32 cellular contexts compared by ENCODE assay signal in the genomic region with DNA sequence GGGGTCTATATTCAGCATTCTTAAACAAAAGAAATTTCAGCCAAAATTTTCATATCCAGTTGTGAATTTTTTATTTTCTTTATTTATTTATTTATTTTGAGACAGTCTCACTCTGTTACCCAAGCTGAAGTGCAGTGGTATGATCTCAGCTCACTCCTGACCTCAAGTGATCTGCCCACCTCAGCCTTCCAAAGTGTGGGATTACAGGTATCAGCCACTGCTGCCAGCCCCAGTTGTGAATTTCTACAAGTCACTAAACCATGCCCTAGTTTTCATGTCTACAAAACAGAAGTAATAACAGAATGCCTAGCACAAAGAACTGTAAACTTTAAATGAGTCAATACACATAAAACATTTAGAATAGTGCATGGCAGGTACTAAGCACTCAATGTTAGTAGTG.
"Had no signal": no experiment of that assay in that cellular context is flagged by ENCODE, and none has a peak within 500 bp of the region (broad histone marks: within the 10 kb centered on the region; RNA-seq: fewer than 3 reads in every experiment).

No MANE protein-coding gene starts in this region.

- H3K27ac ChIP-seq: adrenal gland, body of pancreas, colonic mucosa, esophagus muscularis mucosa, foreskin keratinocyte, gastrocnemius medialis had no signal

- H3K27me3 ChIP-seq: adrenal gland, body of pancreas, colonic mucosa, esophagus muscularis mucosa, foreskin keratinocyte, gastrocnemius medialis had no signal

- H3K9me3 ChIP-seq: adrenal gland, body of pancreas, colonic mucosa, esophagus muscularis mucosa, gastrocnemius medialis had no signal

- H3K36me3 ChIP-seq: adrenal gland, colonic mucosa, esophagus muscularis mucosa, gastrocnemius medialis had no signal

- H3K4me1 ChIP-seq: adrenal gland, body of pancreas, colonic mucosa, esophagus muscularis mucosa, foreskin keratinocyte, gastrocnemius medialis had no signal

- H3K4me1 Mint-ChIP-seq: activated CD4-positive, alpha-beta T cell treated with anti-CD3 and anti-CD28 coated beads for 36 hours; activated CD4-positive, alpha-beta T cell treated with anti-CD3 and anti-CD28 coated beads, Interleukin-2, amount 10 ng/mL, durations not matched to agents 24 days and 14 days; activated CD8-positive, alpha-beta memory T cell treated with anti-CD3 and anti-CD28 coated beads, Interleukin-2, amount 10 ng/mL, durations not matched to agents 7 days and 5 days; activated naive CD4-positive, alpha-beta T cell treated with anti-CD3 and anti-CD28 coated beads, Interleukin-2, amount 50 U/mL, for 24 hours; activated naive CD8-positive, alpha-beta T cell treated with anti-CD3 and anti-CD28 coated beads for 36 hours; activated naive CD8-positive, alpha-beta T cell treated with anti-CD3 and anti-CD28 coated beads, Interleukin-2, amount 50 U/mL, for 24 hours had no signal

- H3K4me3 ChIP-seq: adrenal gland, body of pancreas, colonic mucosa, esophagus muscularis mucosa, gastrocnemius medialis had no signal

- H3K27ac Mint-ChIP-seq: activated CD4-positive, alpha-beta memory T cell treated with anti-CD3 and anti-CD28 coated beads for 36 hours; activated CD4-positive, alpha-beta T cell treated with anti-CD3 and anti-CD28 coated beads for 36 hours; activated CD4-positive, alpha-beta T cell treated with anti-CD3 and anti-CD28 coated beads, Interleukin-2, amount 10 ng/mL, durations not matched to agents 24 days and 14 days; activated CD8-positive, alpha-beta memory T cell treated with anti-CD3 and anti-CD28 coated beads, Interleukin-2, amount 10 ng/mL, durations not matched to agents 7 days and 5 days; activated CD8-positive, alpha-beta T cell treated with anti-CD3 and anti-CD28 coated beads, Interleukin-2, amount 10 ng/mL, durations not matched to agents 7 days and 5 days; activated naive CD4-positive, alpha-beta T cell treated with anti-CD3 and anti-CD28 coated beads for 36 hours; activated naive CD4-positive, alpha-beta T cell treated with anti-CD3 and anti-CD28 coated beads, Interleukin-2, amount 50 U/mL, for 24 hours; activated naive CD8-positive, alpha-beta T cell treated with anti-CD3 and anti-CD28 coated beads for 36 hours; activated naive CD8-positive, alpha-beta T cell treated with anti-CD3 and anti-CD28 coated beads, Interleukin-2, amount 50 U/mL, for 24 hours; activated T-helper 1 cell treated with anti-CD3 and anti-CD28 coated beads, Interleukin-12 subunit alpha, Interleukin-12 subunit beta, Interleukin-2, Interleukin-4 antibody, amounts not matched to agents 30 ng/mL and 10 ng/mL and 1 ng/mL, durations not matched to agents 14 hours and 24 hours and 36 hours; activated T-helper 2 cell treated with anti-CD3 and anti-CD28 coated beads, Interferon-gamma antibody, Interleukin-2, Interleukin-4, amounts not matched to agents 10 μg/mL and 5 μg/mL and 100 μg/mL, durations not matched to agents 14 hours and 24 hours and 36 hours; dendritic cell treated with granulocyte-macrophage colony-stimulating factor and Interleukin-4, amounts not matched to agents 40 ng/mL and 50 ng/mL, for 4 days; effector memory CD8-positive, alpha-beta T cell had no signal

- H3K4me3 Mint-ChIP-seq: activated CD4-positive, alpha-beta memory T cell treated with anti-CD3 and anti-CD28 coated beads for 36 hours; activated CD4-positive, alpha-beta T cell treated with anti-CD3 and anti-CD28 coated beads for 36 hours; activated CD4-positive, alpha-beta T cell treated with anti-CD3 and anti-CD28 coated beads, Interleukin-2, amount 10 ng/mL, durations not matched to agents 24 days and 14 days; activated CD8-positive, alpha-beta memory T cell treated with anti-CD3 and anti-CD28 coated beads, Interleukin-2, amount 10 ng/mL, durations not matched to agents 7 days and 5 days; activated CD8-positive, alpha-beta T cell treated with anti-CD3 and anti-CD28 coated beads, Interleukin-2, amount 10 ng/mL, durations not matched to agents 7 days and 5 days; activated naive CD4-positive, alpha-beta T cell treated with anti-CD3 and anti-CD28 coated beads for 36 hours; activated naive CD4-positive, alpha-beta T cell treated with anti-CD3 and anti-CD28 coated beads, Interleukin-2, amount 50 U/mL, for 24 hours; activated naive CD8-positive, alpha-beta T cell treated with anti-CD3 and anti-CD28 coated beads for 36 hours; activated naive CD8-positive, alpha-beta T cell treated with anti-CD3 and anti-CD28 coated beads, Interleukin-2, amount 50 U/mL, for 24 hours; activated T-helper 1 cell treated with anti-CD3 and anti-CD28 coated beads, Interleukin-12 subunit alpha, Interleukin-12 subunit beta, Interleukin-2, Interleukin-4 antibody, amounts not matched to agents 30 ng/mL and 10 ng/mL and 1 ng/mL, durations not matched to agents 14 hours and 24 hours and 36 hours; dendritic cell treated with granulocyte-macrophage colony-stimulating factor and Interleukin-4, amounts not matched to agents 40 ng/mL and 50 ng/mL, for 4 days; effector memory CD8-positive, alpha-beta T cell had no signal

- ATAC-seq: activated CD4-positive, alpha-beta T cell treated with anti-CD3 and anti-CD28 coated beads for 36 hours; activated CD8-positive, alpha-beta memory T cell treated with anti-CD3 and anti-CD28 coated beads, Interleukin-2, amount 10 ng/mL, durations not matched to agents 7 days and 5 days; activated CD8-positive, alpha-beta T cell treated with anti-CD3 and anti-CD28 coated beads, Interleukin-2, amount 10 ng/mL, durations not matched to agents 7 days and 5 days; activated naive CD8-positive, alpha-beta T cell treated with anti-CD3 and anti-CD28 coated beads, Interleukin-2, amount 50 U/mL, for 24 hours; body of pancreas; effector memory CD8-positive, alpha-beta T cell; foreskin keratinocyte; gastrocnemius medialis had no signal

- DNase-seq: activated CD4-positive, alpha-beta memory T cell treated with anti-CD3 and anti-CD28 coated beads for 36 hours; activated CD4-positive, alpha-beta T cell treated with anti-CD3 and anti-CD28 coated beads for 36 hours; activated CD4-positive, alpha-beta T cell treated with anti-CD3 and anti-CD28 coated beads, Interleukin-2, amount 10 ng/mL, durations not matched to agents 24 days and 14 days; activated CD4-positive, CD25-positive, alpha-beta regulatory T cell; activated CD4-positive, CD25-positive, alpha-beta regulatory T cell treated with anti-CD3 and anti-CD28 coated beads, Interleukin-2, amount 50 U/mL, for 72 hours; activated CD8-positive, alpha-beta memory T cell treated with anti-CD3 and anti-CD28 coated beads, Interleukin-2, amount 10 ng/mL, durations not matched to agents 7 days and 5 days; activated CD8-positive, alpha-beta memory T cell treated with anti-CD3 and anti-CD28 coated beads, Interleukin-2, amount 50 U/mL, for 4 hours; activated CD8-positive, alpha-beta T cell treated with anti-CD3 and anti-CD28 coated beads, Interleukin-2, amount 10 ng/mL, durations not matched to agents 7 days and 5 days; activated effector memory CD4-positive, alpha-beta T cell treated with anti-CD3 and anti-CD28 coated beads, Interleukin-2, amount 50 U/mL, for 16 hours; activated naive CD4-positive, alpha-beta T cell treated with anti-CD3 and anti-CD28 coated beads for 36 hours; activated naive CD8-positive, alpha-beta T cell treated with anti-CD3 and anti-CD28 coated beads for 36 hours; activated naive CD8-positive, alpha-beta T cell treated with anti-CD3 and anti-CD28 coated beads, Interleukin-2, amount 50 U/mL, for 24 hours; activated T-cell treated with anti-CD3 and anti-CD28 coated beads, Interleukin-2, amount 50 U/mL, for 1 hour; activated T-cell treated with anti-CD3 and anti-CD28 coated beads, Interleukin-2, amount 50 U/mL, for 48 hours; adrenal gland; amygdala; aorta; body of pancreas; central memory CD4-positive, alpha-beta T cell; cerebellar nuclear complex; colonic mucosa; effector CD4-positive, alpha-beta T cell; effector memory CD8-positive, alpha-beta T cell; erythroblast; foreskin keratinocyte; gastrocnemius medialis; T-helper 2 cell had no signal

- H3K36me3 Mint-ChIP-seq: activated CD4-positive, alpha-beta memory T cell treated with anti-CD3 and anti-CD28 coated beads for 36 hours; activated CD8-positive, alpha-beta memory T cell treated with anti-CD3 and anti-CD28 coated beads, Interleukin-2, amount 10 ng/mL, durations not matched to agents 7 days and 5 days; activated naive CD4-positive, alpha-beta T cell treated with anti-CD3 and anti-CD28 coated beads, Interleukin-2, amount 50 U/mL, for 24 hours; activated naive CD8-positive, alpha-beta T cell treated with anti-CD3 and anti-CD28 coated beads for 36 hours had no signal

- H3K9me3 Mint-ChIP-seq: activated CD4-positive, alpha-beta memory T cell treated with anti-CD3 and anti-CD28 coated beads for 36 hours; activated CD4-positive, alpha-beta T cell treated with anti-CD3 and anti-CD28 coated beads, Interleukin-2, amount 10 ng/mL, durations not matched to agents 24 days and 14 days; activated naive CD4-positive, alpha-beta T cell treated with anti-CD3 and anti-CD28 coated beads for 36 hours; activated naive CD8-positive, alpha-beta T cell treated with anti-CD3 and anti-CD28 coated beads for 36 hours; activated T-helper 1 cell treated with anti-CD3 and anti-CD28 coated beads, Interleukin-12 subunit alpha, Interleukin-12 subunit beta, Interleukin-2, Interleukin-4 antibody, amounts not matched to agents 30 ng/mL and 10 ng/mL and 1 ng/mL, durations not matched to agents 14 hours and 24 hours and 36 hours; activated T-helper 2 cell treated with anti-CD3 and anti-CD28 coated beads, Interferon-gamma antibody, Interleukin-2, Interleukin-4, amounts not matched to agents 10 μg/mL and 5 μg/mL and 100 μg/mL, durations not matched to agents 14 hours and 24 hours and 36 hours had no signal
